Comparison of ENCODE assay signal across 26 cellular contexts in the genomic region with DNA sequence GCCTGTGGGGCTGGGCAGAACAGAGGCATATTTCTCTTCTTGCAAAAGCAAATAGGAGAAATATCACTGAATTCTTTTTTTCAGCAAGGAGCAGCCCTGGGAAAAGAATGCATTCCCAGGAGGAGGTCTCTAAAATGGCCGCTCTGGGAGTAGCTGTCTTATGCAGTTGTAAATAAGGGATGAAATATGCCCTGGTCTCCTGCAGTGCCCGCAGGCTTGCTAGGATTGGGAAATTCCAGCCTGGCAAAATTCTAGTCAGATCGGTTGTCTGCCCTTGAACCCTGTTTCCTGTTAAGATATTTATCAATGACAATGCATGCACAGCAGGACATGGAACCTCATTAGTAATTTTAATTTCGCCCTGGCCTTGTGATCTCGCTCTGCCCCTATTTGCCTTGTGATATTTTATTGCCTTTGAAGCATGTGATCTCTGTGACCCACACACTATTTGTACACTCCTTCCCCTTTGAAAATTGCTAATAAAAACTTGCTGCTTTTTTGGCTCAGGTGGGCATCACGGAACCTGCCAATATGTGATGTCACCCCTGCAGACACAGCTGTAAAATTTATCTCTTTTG.
"Had no signal": no experiment of that assay in that cellular context is flagged by ENCODE, and none has a peak within 500 bp of the region (broad histone marks: within the 10 kb centered on the region; RNA-seq: fewer than 3 reads in every experiment).

No MANE protein-coding gene starts in this region.

- H3K4me1 ChIP-seq: adrenal gland, right atrium auricular region, stomach, thyroid gland, upper lobe of left lung had no signal

- H3K36me3 ChIP-seq: adrenal gland, brain microvascular endothelial cell, right atrium auricular region, stomach, thyroid gland, upper lobe of left lung had no signal

- H3K27ac ChIP-seq: adrenal gland, brain microvascular endothelial cell, right atrium auricular region, stomach, thyroid gland, upper lobe of left lung had no signal

- H3K27me3 ChIP-seq: adrenal gland, brain microvascular endothelial cell, right atrium auricular region, stomach, thyroid gland, upper lobe of left lung had no signal

- ATAC-seq: activated CD8-positive, alpha-beta T cell treated with anti-CD3 and anti-CD28 coated beads for 36 hours; effector memory CD8-positive, alpha-beta T cell; naive thymus-derived CD4-positive, alpha-beta T cell; stimulated activated naive B cell treated with anti-CD40 and anti-IgM and Interleukin-4, amounts not matched to agents 10 μg/mL and 1 μg/mL and 100 μg/mL, for 72 hours had no signal

- H3K4me3 Mint-ChIP-seq: activated B cell treated with CpG ODN at 0.5 μM for 24 hours; activated CD8-positive, alpha-beta T cell treated with anti-CD3 and anti-CD28 coated beads for 36 hours; activated naive CD8-positive, alpha-beta T cell treated with anti-CD3 and anti-CD28 coated beads for 36 hours; effector memory CD8-positive, alpha-beta T cell; naive thymus-derived CD4-positive, alpha-beta T cell; neural crest cell; stimulated activated naive B cell treated with anti-CD40 and anti-IgM and Interleukin-4, amounts not matched to agents 10 μg/mL and 1 μg/mL and 100 μg/mL, for 72 hours; T-helper 1 cell treated with Interleukin-12 subunit alpha and Interleukin-12 subunit beta and Interleukin-4 antibody, amounts not matched to agents 30 μg/mL and 1 μg/mL, for 36 hours had no signal

- H3K27me3 Mint-ChIP-seq: activated B cell treated with CpG ODN at 0.5 μM for 24 hours; activated CD8-positive, alpha-beta T cell treated with anti-CD3 and anti-CD28 coated beads for 36 hours; activated naive CD8-positive, alpha-beta T cell treated with anti-CD3 and anti-CD28 coated beads for 36 hours; effector memory CD8-positive, alpha-beta T cell; naive thymus-derived CD4-positive, alpha-beta T cell; stimulated activated naive B cell treated with anti-CD40 and anti-IgM and Interleukin-4, amounts not matched to agents 10 μg/mL and 1 μg/mL and 100 μg/mL, for 72 hours had no signal

- H3K9me3 ChIP-seq: adrenal gland, thyroid gland, upper lobe of left lung had no signal

- H3K36me3 Mint-ChIP-seq: activated naive CD8-positive, alpha-beta T cell treated with anti-CD3 and anti-CD28 coated beads for 36 hours; naive thymus-derived CD4-positive, alpha-beta T cell; stimulated activated naive B cell treated with anti-CD40 and anti-IgM and Interleukin-4, amounts not matched to agents 10 μg/mL and 1 μg/mL and 100 μg/mL, for 72 hours had no signal

- H3K4me3 ChIP-seq: adrenal gland, right atrium auricular region, smooth muscle cell, stomach, thyroid gland, upper lobe of left lung had no signal

- H3K4me2 ChIP-seq: smooth muscle cell had no signal

- DNase-seq: activated B cell treated with CpG ODN at 0.5 μM for 24 hours; activated CD4-positive, alpha-beta T cell treated with anti-CD3 and anti-CD28 coated beads, Interleukin-2, amount 50 U/mL, for 1 hour; activated CD8-positive, alpha-beta T cell treated with anti-CD3 and anti-CD28 coated beads for 36 hours; activated naive CD4-positive, alpha-beta T cell; activated naive CD8-positive, alpha-beta T cell treated with anti-CD3 and anti-CD28 coated beads for 36 hours; activated T-cell treated with anti-CD3 and anti-CD28 coated beads, Interleukin-2, amount 50 U/mL, for 48 hours; adrenal gland; brain microvascular endothelial cell; caudate nucleus; cortex of kidney; effector memory CD8-positive, alpha-beta T cell; head of caudate nucleus; hippocampal formation; midbrain; naive thymus-derived CD4-positive, alpha-beta T cell; stimulated activated CD4-positive, alpha-beta T cell treated with anti-CD3 and anti-CD28 coated beads, Interleukin-1b, Interleukin-23, amount 100 ng/mL, for 48 hours; stimulated activated naive B cell treated with anti-CD40 and anti-IgM and Interleukin-4, amounts not matched to agents 10 μg/mL and 1 μg/mL and 100 μg/mL, for 72 hours; stomach; T-helper 9 cell; thyroid gland; upper lobe of left lung had no signal

- H3K4me1 Mint-ChIP-seq: activated B cell treated with CpG ODN at 0.5 μM for 24 hours; activated naive CD8-positive, alpha-beta T cell treated with anti-CD3 and anti-CD28 coated beads for 36 hours; naive thymus-derived CD4-positive, alpha-beta T cell; neural crest cell; stimulated activated naive B cell treated with anti-CD40 and anti-IgM and Interleukin-4, amounts not matched to agents 10 μg/mL and 1 μg/mL and 100 μg/mL, for 72 hours had no signal

- H3K27ac Mint-ChIP-seq: activated B cell treated with CpG ODN at 0.5 μM for 24 hours; activated CD8-positive, alpha-beta T cell treated with anti-CD3 and anti-CD28 coated beads for 36 hours; activated naive CD8-positive, alpha-beta T cell treated with anti-CD3 and anti-CD28 coated beads for 36 hours; activated T-helper 2 cell treated with anti-CD3 and anti-CD28 coated beads, Interferon-gamma antibody, Interleukin-2, Interleukin-4, amounts not matched to agents 10 μg/mL and 5 μg/mL and 100 μg/mL, durations not matched to agents 14 hours and 24 hours and 36 hours; effector memory CD8-positive, alpha-beta T cell; naive thymus-derived CD4-positive, alpha-beta T cell; stimulated activated naive B cell treated with anti-CD40 and anti-IgM and Interleukin-4, amounts not matched to agents 10 μg/mL and 1 μg/mL and 100 μg/mL, for 72 hours; T-helper 1 cell treated with Interleukin-12 subunit alpha and Interleukin-12 subunit beta and Interleukin-4 antibody, amounts not matched to agents 30 μg/mL and 1 μg/mL, for 36 hours had no signal
